Comparison of ENCODE assay signal across 8 cellular contexts in the genomic region with DNA sequence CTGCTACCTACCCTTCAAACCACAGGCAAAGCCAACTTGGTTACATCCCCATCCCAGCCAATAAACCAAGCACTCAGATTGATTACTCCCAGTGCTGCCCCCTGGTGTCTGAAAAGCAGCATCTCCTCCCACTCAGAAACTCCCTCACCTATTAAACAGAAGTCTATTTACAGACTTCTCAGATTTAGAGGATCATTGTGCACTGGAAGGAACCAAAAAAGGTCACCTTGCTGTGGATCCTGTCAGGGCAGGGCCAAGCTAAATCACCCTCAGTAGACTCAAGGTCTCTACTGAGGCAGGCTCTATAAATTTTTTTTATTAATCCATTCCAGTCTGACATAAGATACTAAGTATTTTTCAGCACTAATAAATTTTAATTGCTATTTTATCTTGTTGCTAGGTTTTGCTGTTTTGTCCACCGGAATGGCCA. TPM values are rescaled to one million over a fixed set of nuclear protein-coding genes. Genes with fewer than 3 reads are reported as not detected.
DNase-seq lines count a peak whose midpoint lies in the region; ATAC-seq and TF ChIP-seq lines count a peak whose summit lies in the region.

No MANE protein-coding gene starts in this region.

- no peaks in the 10 kb centered on the region for H3K79me2 ChIP-seq in Loucy (ENCODE audit: insufficient read depth, low read length)

- H3K4me3 ChIP-seq in Loucy (ENCODE audit: low read length, poor library complexity, severe bottlenecking), result no peak overlapping the region
- H3K4me3 ChIP-seq in fibroblast of villous mesenchyme (ENCODE audit: low read depth, low read length), result no peak overlapping the region
- no peak overlapping the region for H3K4me3 ChIP-seq in neuronal stem cell (ENCODE audit: low read length in 2 of 2)
- no peak overlapping the region for H3K4me3 ChIP-seq in stomach

- no peaks in the 10 kb centered on the region for H3K27me3 Mint-ChIP-seq in activated T-helper 1 cell treated with anti-CD3 and anti-CD28 coated beads, Interleukin-12 subunit alpha, Interleukin-12 subunit beta, Interleukin-2, Interleukin-4 antibody, amounts not matched to agents 30 ng/mL and 10 ng/mL and 1 ng/mL, durations not matched to agents 14 hours and 24 hours and 36 hours (ENCODE audit: insufficient read depth)

- TF ChIP-seq EP300 in stomach (IDR thresholded peaks at IDR 0.05), result no peak

- no peak overlapping the region for H2BK15ac ChIP-seq in neuronal stem cell (ENCODE audit: low read length)

- no peak overlapping the region for H3K18ac ChIP-seq in neuronal stem cell (ENCODE audit: low read length)

- H4K91ac ChIP-seq in neuronal stem cell (ENCODE audit: low read depth, low read length, poor library complexity), result no peak overlapping the region

- no peaks in the 10 kb centered on the region for H3K4me1 Mint-ChIP-seq in activated T-helper 1 cell treated with anti-CD3 and anti-CD28 coated beads, Interleukin-12 subunit alpha, Interleukin-12 subunit beta, Interleukin-2, Interleukin-4 antibody, amounts not matched to agents 30 ng/mL and 10 ng/mL and 1 ng/mL, durations not matched to agents 14 hours and 24 hours and 36 hours (ENCODE audit: low read depth)

- peaks cover 50% of the 10 kb centered on the region for H3K36me3 Mint-ChIP-seq in activated T-helper 1 cell treated with anti-CD3 and anti-CD28 coated beads, Interleukin-12 subunit alpha, Interleukin-12 subunit beta, Interleukin-2, Interleukin-4 antibody, amounts not matched to agents 30 ng/mL and 10 ng/mL and 1 ng/mL, durations not matched to agents 14 hours and 24 hours and 36 hours (ENCODE audit: low read depth)

- no peak overlapping the region for H4K8ac ChIP-seq in neuronal stem cell (ENCODE audit: low read depth, low read length)

- H3K23ac ChIP-seq in neuronal stem cell (ENCODE audit: low read depth, low read length, poor library complexity), result no peak overlapping the region

- no peak overlapping the region for H3K14ac ChIP-seq in neuronal stem cell (ENCODE audit: low read length)

- H3K27ac Mint-ChIP-seq in activated T-helper 1 cell treated with anti-CD3 and anti-CD28 coated beads, Interleukin-12 subunit alpha, Interleukin-12 subunit beta, Interleukin-2, Interleukin-4 antibody, amounts not matched to agents 30 ng/mL and 10 ng/mL and 1 ng/mL, durations not matched to agents 14 hours and 24 hours and 36 hours, result no peak overlapping the region

- H3K79me1 ChIP-seq in neuronal stem cell (ENCODE audit: low read depth, low read length), result no peaks in the 10 kb centered on the region

- no peaks in the 10 kb centered on the region for H3K27me3 ChIP-seq in Loucy (ENCODE audit: insufficient read depth, low read length, poor library complexity, severe bottlenecking)
- no peaks in the 10 kb centered on the region for H3K27me3 ChIP-seq in neuronal stem cell (ENCODE audit: control insufficient read depth in 3 of 3, insufficient read depth in 3 of 3, low read depth in 1 of 3, low read length in 3 of 3)
- H3K27me3 ChIP-seq in stomach, result no peaks in the 10 kb centered on the region

- H2AFZ ChIP-seq in Loucy (ENCODE audit: low read length) (no peak overlapping the region), neuronal stem cell (ENCODE audit: low read length) (no peak overlapping the region)

- H3K9ac ChIP-seq in Loucy (ENCODE audit: low read depth, low read length, poor library complexity, severe bottlenecking) (no peak overlapping the region), neuronal stem cell (ENCODE audit: low read depth, low read length, poor library complexity) (no peak overlapping the region)

- CTCF ChIA-PET in RWPE1 (lab: Yijun Ruan, JAX), result interaction anchor here (0.6 to 7.7 kb wide), 5 partner anchors 11 to 87 kb away, joined by 3 to 94 read pairs (median 4); no protein-coding TSS in a partner anchor

- ATAC-seq in GM18909 (IDR thresholded peaks at IDR 0.05; ENCODE audit: poor library complexity, unreplicated experiment), result no peak

- no peaks in the 10 kb centered on the region for H3K9me3 Mint-ChIP-seq in activated T-helper 1 cell treated with anti-CD3 and anti-CD28 coated beads, Interleukin-12 subunit alpha, Interleukin-12 subunit beta, Interleukin-2, Interleukin-4 antibody, amounts not matched to agents 30 ng/mL and 10 ng/mL and 1 ng/mL, durations not matched to agents 14 hours and 24 hours and 36 hours

- H3F3A ChIP-seq in Loucy (ENCODE audit: low read depth), result no peaks in the 10 kb centered on the region; the same call in 1 of the 2 replicates

- H3K4me2 ChIP-seq in Loucy (ENCODE audit: low read depth, low read length, poor library complexity, severe bottlenecking) (no peak overlapping the region), neuronal stem cell (ENCODE audit: insufficient read depth, low read length, poor library complexity, severe bottlenecking) (no peak overlapping the region)

- intact Hi-C loops in activated T-helper 1 cell treated with anti-CD3 and anti-CD28 coated beads, Interleukin-12 subunit alpha, Interleukin-12 subunit beta, Interleukin-2, Interleukin-4 antibody, amounts not matched to agents 30 ng/mL and 10 ng/mL and 1 ng/mL, durations not matched to agents 14 hours and 24 hours and 36 hours (cut with micrococcal nuclease), result loop anchor here (1.0 to 10.0 kb wide), 4 partner anchors 36 to 330 kb away; no protein-coding TSS in a partner anchor
- intact Hi-C loops in stomach (cut with DNase I; ENCODE audit: low total_unique reads), result no loop called here

- WGBS in neuronal stem cell (ENCODE audit: extremely low coverage in 2 of 2, insufficient read length in 2 of 2, insufficient replicate concordance in 1 of 2), 2 donors, result no CpG with 5 or more reads among the region's 1 CpG
- 50 to 68% (median 60%) methylated on average over 1 of the region's 1 CpG for WGBS in stomach, 5 donors

- no peak overlapping the region for H2BK12ac ChIP-seq in neuronal stem cell (ENCODE audit: low read length)

- H3K4me3 Mint-ChIP-seq in activated T-helper 1 cell treated with anti-CD3 and anti-CD28 coated beads, Interleukin-12 subunit alpha, Interleukin-12 subunit beta, Interleukin-2, Interleukin-4 antibody, amounts not matched to agents 30 ng/mL and 10 ng/mL and 1 ng/mL, durations not matched to agents 14 hours and 24 hours and 36 hours, result no peak overlapping the region

- H4K20me1 ChIP-seq in Loucy (ENCODE audit: insufficient read depth, low read length, poor library complexity, severe bottlenecking), result no peaks in the 10 kb centered on the region

- H3K9me3 ChIP-seq in Loucy (ENCODE audit: insufficient read depth, low read depth, low read length), result no peaks in the 10 kb centered on the region
- H3K9me3 ChIP-seq in neuronal stem cell (replicated peaks in 1 of 2; ENCODE audit: control insufficient read depth in 2 of 2, insufficient read depth in 1 of 2, low read depth in 1 of 2, low read length in 2 of 2), result no peaks in the 10 kb centered on the region
- H3K9me3 ChIP-seq in stomach, result no peaks in the 10 kb centered on the region

- H2BK120ac ChIP-seq in neuronal stem cell (ENCODE audit: low read depth, low read length), result no peak overlapping the region

- peaks cover 81% of the 10 kb centered on the region; the same call in 1 of the 2 replicates for H3K36me3 ChIP-seq in Loucy (ENCODE audit: insufficient read depth, low read length)
- H3K36me3 ChIP-seq in neuronal stem cell (replicated peaks in 1 of 2; ENCODE audit: control insufficient read depth in 2 of 2, insufficient read depth in 2 of 2, low read length in 2 of 2), result peaks cover 44 to 96% of the 10 kb centered on the region in 2 donors
- H3K36me3 ChIP-seq in stomach, result peaks cover 51 to 97% (median 95%) of the 10 kb centered on the region in 4 donors

- DNase-seq in DMS153 (lab: John Stamatoyannopoulos, UW) (peak; percentile 27), RWPE1 (ENCODE audit: low spot score) (peak; percentile 64), fibroblast of villous mesenchyme (ENCODE audit: low read depth) (peak; percentile 81), neuronal stem cell (ENCODE audit: low spot score) (peak; percentile 70), stomach (peak; percentile 66)
- peak; percentile 45 for DNase-seq in activated T-helper 1 cell treated with anti-CD3 and anti-CD28 coated beads, Interleukin-12 subunit alpha, Interleukin-12 subunit beta, Interleukin-2, Interleukin-4 antibody, amounts not matched to agents 30 ng/mL and 10 ng/mL and 1 ng/mL, durations not matched to agents 14 hours and 24 hours and 36 hours (ENCODE audit: low spot score)

- H2AK5ac ChIP-seq in neuronal stem cell (ENCODE audit: low read depth, low read length), result no peak overlapping the region

- H3K4me1 ChIP-seq in Loucy (ENCODE audit: insufficient read depth, low read length, poor library complexity, severe bottlenecking) (no peaks in the 10 kb centered on the region), neuronal stem cell (ENCODE audit: control insufficient read depth in 2 of 2, insufficient read depth in 1 of 2, low read depth in 1 of 2, low read length in 2 of 2) (no peaks in the 10 kb centered on the region), stomach (peaks cover 0 to 5% (median 0%) of the 10 kb centered on the region in 4 donors)

- TF ChIP-seq CTCF in Loucy (conservative IDR thresholded peaks at IDR 0.05; ENCODE audit: low read length), result peak; percentile 91
- peak; percentile 90 for TF ChIP-seq CTCF in RWPE1 (conservative IDR thresholded peaks at IDR 0.05; ENCODE audit: low read depth)
- TF ChIP-seq CTCF in fibroblast of villous mesenchyme (IDR thresholded peaks at IDR 0.05; ENCODE audit: insufficient read depth, low read depth, low read length), result peak; percentile 86
- TF ChIP-seq CTCF in stomach (IDR thresholded peaks at IDR 0.05), result peak in 5 of 7 experiments; percentile 67 to 87 (median 85)

- no peak for TF ChIP-seq POLR2A in stomach (IDR thresholded peaks at IDR 0.05)

- no peak overlapping the region for H3K27ac ChIP-seq in RWPE1
- no peak overlapping the region for H3K27ac ChIP-seq in neuronal stem cell (replicated peaks; ENCODE audit: low read length)
- H3K27ac ChIP-seq in stomach, result peak overlapping the region in 1 of 5 donors; percentile 4

- H2BK5ac ChIP-seq in neuronal stem cell (ENCODE audit: low read length), result no peak overlapping the region

- POLR2A ChIA-PET in RWPE1 (lab: Yijun Ruan, JAX; ENCODE audit: low non-redundant PET), result no interaction called here

- H3K4ac ChIP-seq in neuronal stem cell (ENCODE audit: low read length), result no peak overlapping the region

- no peaks in the 10 kb centered on the region for H3K9me2 ChIP-seq in Loucy (replicated peaks; ENCODE audit: low read depth, low read length)

RNA-seq across cellular contexts. Expression of gene HIGD1B, which starts 17.6 kb away (rescaled TPM):
- total RNA-seq in activated T-helper 1 cell treated with anti-CD3 and anti-CD28 coated beads, Interleukin-12 subunit alpha, Interleukin-12 subunit beta, Interleukin-2, Interleukin-4 antibody, amounts not matched to agents 30 ng/mL and 10 ng/mL and 1 ng/mL, durations not matched to agents 14 hours and 24 hours and 36 hours, result not detected in 2 replicates
- not detected in 2 replicates for total RNA-seq in fibroblast of villous mesenchyme
- polyA plus RNA-seq in neuronal stem cell (2013, experiment 1 of 2), result not detected
- not detected for polyA plus RNA-seq in neuronal stem cell (2013, experiment 2 of 2)
- under 1 TPM in 1 of 5 donors, not detected in 4; 0.92 TPM for total RNA-seq in stomach
- polyA plus RNA-seq in stomach, result 1 to 10 TPM; 2.1 to 5.4 (median 2.4) TPM

RNA-seq across cellular contexts. Expression of gene EFTUD2, which starts 34.0 kb away (rescaled TPM):
- 206 and 219 TPM in 2 replicates for total RNA-seq in activated T-helper 1 cell treated with anti-CD3 and anti-CD28 coated beads, Interleukin-12 subunit alpha, Interleukin-12 subunit beta, Interleukin-2, Interleukin-4 antibody, amounts not matched to agents 30 ng/mL and 10 ng/mL and 1 ng/mL, durations not matched to agents 14 hours and 24 hours and 36 hours
- total RNA-seq in fibroblast of villous mesenchyme (75.6 and 83.8 TPM in 2 replicates), stomach (100 to 1,000 TPM in 3 of 5 donors, 10 to 100 TPM in 2; 70.1 to 176 (median 111) TPM)
- 49.4 TPM for polyA plus RNA-seq in neuronal stem cell (2013, experiment 1 of 2)
- 48.1 TPM for polyA plus RNA-seq in neuronal stem cell (2013, experiment 2 of 2)
- polyA plus RNA-seq in stomach, result 10 to 100 TPM; 15.9 to 28.6 (median 21.2) TPM

RNA-seq across cellular contexts. Expression of gene GJC1, which starts 35.2 kb away (rescaled TPM):
- total RNA-seq in activated T-helper 1 cell treated with anti-CD3 and anti-CD28 coated beads, Interleukin-12 subunit alpha, Interleukin-12 subunit beta, Interleukin-2, Interleukin-4 antibody, amounts not matched to agents 30 ng/mL and 10 ng/mL and 1 ng/mL, durations not matched to agents 14 hours and 24 hours and 36 hours, result 4.7 and 5.7 TPM in 2 replicates
- total RNA-seq in fibroblast of villous mesenchyme (30.2 and 40.6 TPM in 2 replicates), stomach (10 to 100 TPM in 4 of 5 donors, 1 to 10 TPM in 1; 9.7 to 53.1 (median 35.6) TPM)
- polyA plus RNA-seq in neuronal stem cell (2013, experiment 1 of 2), result 43.0 TPM
- polyA plus RNA-seq in neuronal stem cell (2013, experiment 2 of 2), result 45.1 TPM
- polyA plus RNA-seq in stomach, result 1 to 10 TPM in 1 of 3 donors, under 1 TPM in 2; 0.31 to 3.5 (median 0.62) TPM

RNA-seq across cellular contexts. Expression of gene GFAP, which starts 50.1 kb away (rescaled TPM):
- not detected in 2 replicates for total RNA-seq in activated T-helper 1 cell treated with anti-CD3 and anti-CD28 coated beads, Interleukin-12 subunit alpha, Interleukin-12 subunit beta, Interleukin-2, Interleukin-4 antibody, amounts not matched to agents 30 ng/mL and 10 ng/mL and 1 ng/mL, durations not matched to agents 14 hours and 24 hours and 36 hours
- total RNA-seq in fibroblast of villous mesenchyme (0.86 and 1.9 TPM in 2 replicates), stomach (1 to 10 TPM in 1 of 5 donors, not detected in 4; 9.7 TPM)
- polyA plus RNA-seq in neuronal stem cell (2013, experiment 1 of 2), result 0.20 TPM
- 0.17 TPM for polyA plus RNA-seq in neuronal stem cell (2013, experiment 2 of 2)
- 1 to 10 TPM in 1 of 3 donors, under 1 TPM in 2; 0.15 to 1.4 (median 0.23) TPM for polyA plus RNA-seq in stomach

Comparison
In these comparisons a context has a peak if more than half of its experiments do, and no peak if none do; other contexts are left out.
1. DNase-seq: peak in every context shown above with its lines; median percentile 81 in fibroblast of villous mesenchyme; 70 in neuronal stem cell; 66 in stomach; 64 in RWPE1; 45 in activated T-helper 1 cell treated with anti-CD3 and anti-CD28 coated beads, Interleukin-12 subunit alpha, Interleukin-12 subunit beta, Interleukin-2, Interleukin-4 antibody, amounts not matched to agents 30 ng/mL and 10 ng/mL and 1 ng/mL, durations not matched to agents 14 hours and 24 hours and 36 hours; 27 in DMS153.